Comparison of ENCODE assay signal across 8 cellular contexts in genomic region chr17:56592487-56593072, GRCh38. TPM values are rescaled to one million over a fixed set of nuclear protein-coding genes. Genes with fewer than 3 reads are reported as not detected.
A peak's percentile ranks its signal among the peaks of the same experiment; 100 is the strongest.
DNase-seq lines count a peak whose midpoint lies in the region; ATAC-seq and TF ChIP-seq lines count a peak whose summit lies in the region.

No MANE protein-coding gene starts in this region.

- H3K27ac Mint-ChIP-seq in activated CD4-positive, alpha-beta T cell treated with anti-CD3 and anti-CD28 coated beads for 36 hours, result no peak overlapping the region

- H3K27me3 Mint-ChIP-seq in activated CD4-positive, alpha-beta T cell treated with anti-CD3 and anti-CD28 coated beads for 36 hours, result peaks cover 23% of the 10 kb centered on the region

- intact Hi-C loops in activated CD4-positive, alpha-beta T cell treated with anti-CD3 and anti-CD28 coated beads for 36 hours (cut with DNase I, micrococcal nuclease), result loop anchor here (1.0 to 10.0 kb wide), 8 partner anchors 62 to 1168 kb away; partner anchors contain the start of genes C17orf67 (in 1 of the 2), COIL (in 1 of the 2), MMD (in 1 of the 2) and TRIM25 (in 1 of the 2)
- intact Hi-C loops in lower leg skin (cut with DNase I; ENCODE audit: low total_unique reads), result loop anchor here (5.0 kb wide), 1 partner anchor 125 kb away; no protein-coding TSS in a partner anchor

- peak; percentile 87 for DNase-seq in GM10266 (ENCODE audit: extremely low spot score)
- peak; percentile 50 for DNase-seq in NCI-H2171 (lab: John Stamatoyannopoulos, UW)
- DNase-seq in activated CD4-positive, alpha-beta T cell treated with anti-CD3 and anti-CD28 coated beads for 36 hours, result peak; percentile 82
- DNase-seq in dermis blood vessel endothelial cell, result peak; percentile 71
- DNase-seq in lower leg skin (ENCODE audit: low spot score in 2 of 2), result peak in 1 of 2 donors; percentile 87
- DNase-seq in stimulated activated CD4-positive, alpha-beta T cell treated with anti-CD3 and anti-CD28 coated beads, Interleukin-4, amount 100 ng/mL, for 24 hours, result peak; percentile 72

- no peak for TF ChIP-seq POLR2A in lower leg skin (IDR thresholded peaks at IDR 0.05)

- H3K9me3 Mint-ChIP-seq in activated CD4-positive, alpha-beta T cell treated with anti-CD3 and anti-CD28 coated beads for 36 hours (ENCODE audit: low read depth), result no peaks in the 10 kb centered on the region

- CTCF ChIA-PET in activated CD4-positive, alpha-beta T cell treated with anti-CD3 and anti-CD28 coated beads for 36 hours (lab: Charles Lee), result interaction anchor here (0.6 to 7.7 kb wide), 18 partner anchors 10 to 243 kb away, joined by 3 to 109 read pairs (median 4); no protein-coding TSS in a partner anchor

- WGBS in lower leg skin, 2 donors, result 0 to 1% methylated on average over 35 to 39 of the region's 43 CpGs

- peaks cover 20% of the 10 kb centered on the region for H3K4me1 Mint-ChIP-seq in activated CD4-positive, alpha-beta T cell treated with anti-CD3 and anti-CD28 coated beads for 36 hours

- no peaks in the 10 kb centered on the region for H3K36me3 Mint-ChIP-seq in activated CD4-positive, alpha-beta T cell treated with anti-CD3 and anti-CD28 coated beads for 36 hours (ENCODE audit: low read depth)

- TF ChIP-seq CTCF in GM10266 (IDR thresholded peaks at IDR 0.05; ENCODE audit: control insufficient read depth, insufficient read depth, low read depth, missing control alignments) (peak; percentile 99), lower leg skin (IDR thresholded peaks at IDR 0.05) (no peak)

- ATAC-seq in HG02642 (IDR thresholded peaks at IDR 0.05; ENCODE audit: poor library complexity, unreplicated experiment) (peak; percentile 83), HG03196 (IDR thresholded peaks at IDR 0.05; ENCODE audit: unreplicated experiment) (no peak)
- peak; percentile 60 for ATAC-seq in activated CD4-positive, alpha-beta T cell treated with anti-CD3 and anti-CD28 coated beads for 36 hours

- POLR2A ChIA-PET in activated CD4-positive, alpha-beta T cell treated with anti-CD3 and anti-CD28 coated beads for 36 hours (lab: Charles Lee), result interaction anchor here (0.8 to 1.1 kb wide), 2 partner anchors 123 to 187 kb away, joined by 3 to 4 read pairs; no protein-coding TSS in a partner anchor

- peak overlapping the region; percentile 64 for H3K4me3 Mint-ChIP-seq in activated CD4-positive, alpha-beta T cell treated with anti-CD3 and anti-CD28 coated beads for 36 hours

- peak overlapping the region; percentile 27 for H3K4me3 ChIP-seq in lower leg skin (ENCODE audit: low read depth, poor library complexity, severe bottlenecking)

RNA-seq across cellular contexts. Expression of gene NOG, which starts 0.9 kb away (rescaled TPM):
- 1 to 10 TPM; 2.6 to 3.4 TPM for total RNA-seq in activated CD4-positive, alpha-beta T cell treated with anti-CD3 and anti-CD28 coated beads for 36 hours
- total RNA-seq in dermis blood vessel endothelial cell, result 0.23 and 1.2 TPM in 2 replicates
- total RNA-seq in lower leg skin, result under 1 TPM in 3 of 4 donors, not detected in 1; 0.30 to 0.78 (median 0.52) TPM
